Comparison of ENCODE assay signal across 23 cellular contexts in the genomic region with DNA sequence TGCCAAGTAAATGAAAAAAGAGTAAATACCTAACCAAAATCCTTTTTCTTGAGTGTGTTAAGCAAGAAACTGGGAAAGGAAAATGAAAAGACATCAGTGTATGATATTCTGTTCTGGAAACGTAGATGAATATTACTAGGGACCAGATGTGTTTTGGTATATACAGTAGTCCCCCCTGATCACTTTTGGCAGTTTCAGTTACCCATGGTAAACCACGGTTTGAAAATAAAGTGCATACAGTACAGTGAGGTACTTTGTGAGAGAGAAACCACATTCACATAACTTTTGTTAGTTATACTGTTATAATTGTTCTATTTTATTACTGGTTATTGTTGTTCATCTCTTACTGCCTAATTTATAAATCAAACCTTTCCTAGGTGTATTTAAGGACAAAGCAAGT.
DNase-seq lines count a peak whose midpoint lies in the region; ATAC-seq and TF ChIP-seq lines count a peak whose summit lies in the region.
"Had no signal": no experiment of that assay in that cellular context is flagged by ENCODE, and none has a peak within 500 bp of the region (broad histone marks: within the 10 kb centered on the region; RNA-seq: fewer than 3 reads in every experiment).

No MANE protein-coding gene starts in this region.

- no peak for TF ChIP-seq POLR2A in lower leg skin (IDR thresholded peaks at IDR 0.05)

- WGBS in lower leg skin, 2 donors, result 76 to 89% methylated on average over 2 of the region's 2 CpGs

- H3K4me3 ChIP-seq in lower leg skin (ENCODE audit: low read depth, poor library complexity, severe bottlenecking), result no peak overlapping the region
- H3K4me3 ChIP-seq: PC-9, thyroid gland had no signal

- ATAC-seq in GM18870 (IDR thresholded peaks at IDR 0.05; ENCODE audit: unreplicated experiment) (peak; percentile 52), GM21619 (IDR thresholded peaks at IDR 0.05; ENCODE audit: unreplicated experiment) (peak; percentile 64), HG02973 (IDR thresholded peaks at IDR 0.05; ENCODE audit: unreplicated experiment) (peak; percentile 41), GM19455 (IDR thresholded peaks at IDR 0.05; ENCODE audit: unreplicated experiment) (no peak)

- DNase-seq in MV-4-11 (lab: John Stamatoyannopoulos, UW), result peak; percentile 2
- no peak for DNase-seq in lower leg skin (ENCODE audit: low spot score in 2 of 2)
- DNase-seq in foreskin melanocyte, result no peak
- DNase-seq in activated effector memory CD4-positive, alpha-beta T cell treated with anti-CD3 and anti-CD28 coated beads, Interleukin-2, amount 50 U/mL, for 16 hours, result no peak
- DNase-seq: activated CD4-positive, alpha-beta T cell treated with anti-CD3 and anti-CD28 coated beads, Interleukin-2, amount 50 U/mL, for 48 hours; activated naive CD4-positive, alpha-beta T cell treated with Interleukin-2 at 50 U/mL for 16 hours; activated T-cell treated with anti-CD3 and anti-CD28 coated beads for 4 hours; central memory CD4-positive, alpha-beta T cell; DMS53; erythroblast; GOT3; NCI-H1436; NCI-H2171 treated with DMSO at 0.1 percent for 48 hours; NCI-H82; PC-9; SIG-M5; stimulated activated CD4-positive, alpha-beta T cell treated with anti-CD3 and anti-CD28 coated beads, Interleukin-1b, Interleukin-23, amount 100 ng/mL, for 48 hours; stimulated activated naive CD4-positive, alpha-beta T cell treated with Interleukin-2 at 50 U/mL for 16 hours; thyroid gland had no signal

- TF ChIP-seq CTCF in lower leg skin (IDR thresholded peaks at IDR 0.05), result no peak

- intact Hi-C loops in lower leg skin (cut with DNase I; ENCODE audit: low total_unique reads), result no loop called here
